In genomic region chr19:35304036-35304435, GRCh38 we compare ENCODE assay signal across 1 cellular context.
TF ChIP-seq lines count a peak whose summit lies in the region.

No MANE protein-coding gene starts in this region.

TF ChIP-seq in HepG2, 621 proteins besides CTCF, POLR2A, EP300 and RAD21:
- no peak for TF ChIP-seq ZNF629 (CRISPR knock-in tag; conservative IDR thresholded peaks at IDR 0.05)
- TF ChIP-seq KAT8 (CRISPR knock-in tag; IDR thresholded peaks at IDR 0.05) = no peak
- TF ChIP-seq KDM3A (CRISPR knock-in tag; IDR thresholded peaks at IDR 0.05; ENCODE audit: low read depth) = no peak
- no peak for TF ChIP-seq ONECUT2 (CRISPR knock-in tag; IDR thresholded peaks at IDR 0.05)
- no peak for TF ChIP-seq FLYWCH1 (CRISPR knock-in tag; IDR thresholded peaks at IDR 0.05)
- TF ChIP-seq TFAP4 (IDR thresholded peaks at IDR 0.05; ENCODE audit: borderline replicate concordance, low read depth) = no peak
- no peak for TF ChIP-seq ZBTB37 (CRISPR knock-in tag; IDR thresholded peaks at IDR 0.05)
- no peak for TF ChIP-seq FOXO4 (CRISPR knock-in tag; conservative IDR thresholded peaks at IDR 0.05)
- no peak for TF ChIP-seq TCF12 (IDR thresholded peaks at IDR 0.05)
- TF ChIP-seq TCF12 (CRISPR knock-in tag; IDR thresholded peaks at IDR 0.05) = no peak
